In the genomic region with DNA sequence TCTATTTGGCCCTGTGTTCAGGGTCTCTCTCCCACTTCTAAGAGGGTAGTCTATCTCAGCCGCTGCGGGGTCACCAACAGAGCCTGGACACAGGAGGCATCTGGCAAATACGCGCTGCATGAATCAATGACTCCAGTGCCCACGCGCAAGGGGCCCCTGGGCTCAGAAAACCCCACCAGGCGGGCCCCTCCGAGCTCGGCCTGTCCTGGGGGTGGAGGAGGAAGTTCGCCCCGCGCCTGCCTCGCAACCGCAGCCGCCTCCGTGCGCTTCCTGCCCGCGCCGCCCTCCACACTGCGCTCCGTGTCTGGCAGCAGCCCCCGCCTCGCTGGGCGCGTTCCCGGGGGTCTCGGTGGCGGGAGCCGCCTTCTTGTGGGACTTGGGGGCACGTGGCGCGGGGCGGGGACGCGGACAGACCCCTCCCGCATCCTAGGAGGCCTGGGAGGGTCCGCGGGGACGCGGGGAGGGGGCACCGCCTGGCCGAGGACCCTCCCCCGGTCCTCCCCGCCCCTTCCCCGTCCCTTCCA, we compare ENCODE assay signal across 8 cellular contexts. TPM values are rescaled to one million over a fixed set of nuclear protein-coding genes. Genes with fewer than 3 reads are reported as not detected.
DNase-seq lines count a peak whose midpoint lies in the region; ATAC-seq and TF ChIP-seq lines count a peak whose summit lies in the region.

No MANE protein-coding gene starts in this region.

- H3K4me3 ChIP-seq in LNCaP clone FGC (ENCODE audit: low read depth, low read length) (peak overlapping the region; percentile 54), esophagus squamous epithelium (peak overlapping the region; percentile 43 to 81 (median 62)), trophoblast cell (ENCODE audit: low read depth, low read length) (peak overlapping the region; percentile 71)

- H2BK120ac ChIP-seq in trophoblast cell (ENCODE audit: insufficient read depth, low read length, poor library complexity) = no peak overlapping the region

- no peaks in the 10 kb centered on the region for H3K9me3 ChIP-seq in esophagus squamous epithelium
- peaks cover 9% of the 10 kb centered on the region for H3K9me3 ChIP-seq in trophoblast cell (ENCODE audit: insufficient read depth, low read depth, low read length)

- no peak overlapping the region for H4K91ac ChIP-seq in trophoblast cell (ENCODE audit: low read depth, low read length)

- H4K12ac ChIP-seq in trophoblast cell (ENCODE audit: low read depth, low read length) = no peak overlapping the region

- peak; percentile 24 for ATAC-seq in GM19463 (IDR thresholded peaks at IDR 0.05; ENCODE audit: unreplicated experiment)

- H3K27me3 ChIP-seq in esophagus squamous epithelium (peaks cover 0 to 30% (median 0%) of the 10 kb centered on the region in 4 donors), trophoblast cell (ENCODE audit: insufficient read depth, low read length) (peaks cover 13% of the 10 kb centered on the region)

- H2AFZ ChIP-seq in trophoblast cell (ENCODE audit: insufficient read depth, low read length, poor library complexity) = peak overlapping the region; percentile 40

- peak overlapping the region; percentile 73 to 91 (median 78) for H3K27ac ChIP-seq in esophagus squamous epithelium
- H3K27ac ChIP-seq in trophoblast cell (ENCODE audit: low read depth, low read length) = no peak overlapping the region

- H2BK5ac ChIP-seq in trophoblast cell (ENCODE audit: low read depth, low read length, poor library complexity) = no peak overlapping the region

- H3K9ac ChIP-seq in trophoblast cell (ENCODE audit: low read length) = no peak overlapping the region

- no peak overlapping the region for H3K14ac ChIP-seq in trophoblast cell (ENCODE audit: low read length)

- H3K18ac ChIP-seq in trophoblast cell (ENCODE audit: low read length) = no peak overlapping the region

- no peak for DNase-seq in LNCaP clone FGC (ENCODE audit: low read depth)
- DNase-seq in activated CD8-positive, alpha-beta memory T cell treated with anti-CD3 and anti-CD28 coated beads, Interleukin-2, amount 50 U/mL, for 48 hours = peak; percentile 78
- DNase-seq in esophagus squamous epithelium (lab: John Stamatoyannopoulos, UW) = no peak
- DNase-seq in trophoblast cell = peak; percentile 12 to 27
- no peak for DNase-seq in putamen (ENCODE audit: low spot score)
- no peak for DNase-seq in NCI-H2196 treated with DMSO at 0.1 percent for 48 hours (lab: John Stamatoyannopoulos, UW; ENCODE audit: unreplicated experiment)
- no peak for DNase-seq in NCI-H1694 treated with DMSO at 0.1 percent for 48 hours (lab: John Stamatoyannopoulos, UW)

- no peak overlapping the region for H3K23ac ChIP-seq in trophoblast cell (ENCODE audit: low read length)

- peaks cover 16% of the 10 kb centered on the region for H3K79me1 ChIP-seq in trophoblast cell (ENCODE audit: low read length)

- H2BK12ac ChIP-seq in trophoblast cell (ENCODE audit: low read length) = no peak overlapping the region

- no peak overlapping the region for H4K8ac ChIP-seq in trophoblast cell (ENCODE audit: low read depth, low read length)

- H2AK5ac ChIP-seq in trophoblast cell (ENCODE audit: low read length) = no peak overlapping the region

- intact Hi-C loops in esophagus squamous epithelium (cut with DNase I) = no loop called here

- H3K4me1 ChIP-seq in esophagus squamous epithelium = peaks cover 39 to 52% (median 44%) of the 10 kb centered on the region in 3 donors
- H3K4me1 ChIP-seq in trophoblast cell (ENCODE audit: control insufficient read depth in 1 of 2, insufficient read depth in 2 of 2, low read length in 2 of 2) = peaks cover 24 to 36% of the 10 kb centered on the region in 2 experiments

- H3K36me3 ChIP-seq in esophagus squamous epithelium = no peaks in the 10 kb centered on the region
- H3K36me3 ChIP-seq in trophoblast cell (ENCODE audit: control insufficient read depth in 1 of 2, insufficient read depth in 2 of 2, low read length in 2 of 2) = peaks cover 3% of the 10 kb centered on the region in 2 experiments

- TF ChIP-seq CTCF in LNCaP clone FGC (IDR thresholded peaks at IDR 0.05; ENCODE audit: control insufficient read depth, extremely low read depth, insufficient read depth) = no peak
- TF ChIP-seq CTCF in esophagus squamous epithelium (IDR thresholded peaks at IDR 0.05) = no peak

- H3K79me2 ChIP-seq in trophoblast cell (ENCODE audit: control insufficient read depth, insufficient read depth, low read length, poor library complexity) = peaks cover 12% of the 10 kb centered on the region

- WGBS in esophagus squamous epithelium, 2 donors = 0% methylated on average over 4 of the region's 46 CpGs; no CpG with 5 or more reads in 1 of the 2 donors
- WGBS in trophoblast cell (ENCODE audit: extremely low coverage, insufficient coverage, insufficient read length) = no CpG with 5 or more reads among the region's 46 CpGs

- no peak overlapping the region for H3K4ac ChIP-seq in trophoblast cell (ENCODE audit: low read depth, low read length)

- no peak for TF ChIP-seq POLR2A in esophagus squamous epithelium (IDR thresholded peaks at IDR 0.05)

- peak overlapping the region; percentile 69 for H3K4me2 ChIP-seq in trophoblast cell (ENCODE audit: low read length)

RNA-seq across cellular contexts. Expression of a gene that starts 0.8 kb away (rescaled TPM):
- total RNA-seq in esophagus squamous epithelium = 10 to 100 TPM in 3 of 4 donors, 1 to 10 TPM in 1; 5.9 to 34.3 (median 23.4) TPM
- polyA plus RNA-seq in trophoblast cell (2013) = 64.1 and 68.4 TPM in 2 replicates

Comparison
In these comparisons a context has a peak if more than half of its experiments do, and no peak if none do; other contexts are left out.
1. DNase-seq: peak in activated CD8-positive, alpha-beta memory T cell treated with anti-CD3 and anti-CD28 coated beads, Interleukin-2, amount 50 U/mL, for 48 hours (single experiment) and trophoblast cell (2 of 2); none in LNCaP clone FGC (single experiment), esophagus squamous epithelium (single experiment), putamen (single experiment), NCI-H2196 treated with DMSO at 0.1 percent for 48 hours (single experiment) and NCI-H1694 treated with DMSO at 0.1 percent for 48 hours (single experiment).
2. Peak in every context shown above with its lines, with median percentiles within 50 percentile points of each other: H3K4me3 ChIP-seq.